In genomic region chr20:45971425-45971674, GRCh38 we compare ENCODE assay signal across 1 cellular context.
TF ChIP-seq lines count a peak whose summit lies in the region.

No MANE protein-coding gene starts in this region.

TF ChIP-seq in GM23338, 12 proteins besides CTCF, POLR2A, EP300 and RAD21 (continued from another document):
- TF ChIP-seq, protein P1, sequence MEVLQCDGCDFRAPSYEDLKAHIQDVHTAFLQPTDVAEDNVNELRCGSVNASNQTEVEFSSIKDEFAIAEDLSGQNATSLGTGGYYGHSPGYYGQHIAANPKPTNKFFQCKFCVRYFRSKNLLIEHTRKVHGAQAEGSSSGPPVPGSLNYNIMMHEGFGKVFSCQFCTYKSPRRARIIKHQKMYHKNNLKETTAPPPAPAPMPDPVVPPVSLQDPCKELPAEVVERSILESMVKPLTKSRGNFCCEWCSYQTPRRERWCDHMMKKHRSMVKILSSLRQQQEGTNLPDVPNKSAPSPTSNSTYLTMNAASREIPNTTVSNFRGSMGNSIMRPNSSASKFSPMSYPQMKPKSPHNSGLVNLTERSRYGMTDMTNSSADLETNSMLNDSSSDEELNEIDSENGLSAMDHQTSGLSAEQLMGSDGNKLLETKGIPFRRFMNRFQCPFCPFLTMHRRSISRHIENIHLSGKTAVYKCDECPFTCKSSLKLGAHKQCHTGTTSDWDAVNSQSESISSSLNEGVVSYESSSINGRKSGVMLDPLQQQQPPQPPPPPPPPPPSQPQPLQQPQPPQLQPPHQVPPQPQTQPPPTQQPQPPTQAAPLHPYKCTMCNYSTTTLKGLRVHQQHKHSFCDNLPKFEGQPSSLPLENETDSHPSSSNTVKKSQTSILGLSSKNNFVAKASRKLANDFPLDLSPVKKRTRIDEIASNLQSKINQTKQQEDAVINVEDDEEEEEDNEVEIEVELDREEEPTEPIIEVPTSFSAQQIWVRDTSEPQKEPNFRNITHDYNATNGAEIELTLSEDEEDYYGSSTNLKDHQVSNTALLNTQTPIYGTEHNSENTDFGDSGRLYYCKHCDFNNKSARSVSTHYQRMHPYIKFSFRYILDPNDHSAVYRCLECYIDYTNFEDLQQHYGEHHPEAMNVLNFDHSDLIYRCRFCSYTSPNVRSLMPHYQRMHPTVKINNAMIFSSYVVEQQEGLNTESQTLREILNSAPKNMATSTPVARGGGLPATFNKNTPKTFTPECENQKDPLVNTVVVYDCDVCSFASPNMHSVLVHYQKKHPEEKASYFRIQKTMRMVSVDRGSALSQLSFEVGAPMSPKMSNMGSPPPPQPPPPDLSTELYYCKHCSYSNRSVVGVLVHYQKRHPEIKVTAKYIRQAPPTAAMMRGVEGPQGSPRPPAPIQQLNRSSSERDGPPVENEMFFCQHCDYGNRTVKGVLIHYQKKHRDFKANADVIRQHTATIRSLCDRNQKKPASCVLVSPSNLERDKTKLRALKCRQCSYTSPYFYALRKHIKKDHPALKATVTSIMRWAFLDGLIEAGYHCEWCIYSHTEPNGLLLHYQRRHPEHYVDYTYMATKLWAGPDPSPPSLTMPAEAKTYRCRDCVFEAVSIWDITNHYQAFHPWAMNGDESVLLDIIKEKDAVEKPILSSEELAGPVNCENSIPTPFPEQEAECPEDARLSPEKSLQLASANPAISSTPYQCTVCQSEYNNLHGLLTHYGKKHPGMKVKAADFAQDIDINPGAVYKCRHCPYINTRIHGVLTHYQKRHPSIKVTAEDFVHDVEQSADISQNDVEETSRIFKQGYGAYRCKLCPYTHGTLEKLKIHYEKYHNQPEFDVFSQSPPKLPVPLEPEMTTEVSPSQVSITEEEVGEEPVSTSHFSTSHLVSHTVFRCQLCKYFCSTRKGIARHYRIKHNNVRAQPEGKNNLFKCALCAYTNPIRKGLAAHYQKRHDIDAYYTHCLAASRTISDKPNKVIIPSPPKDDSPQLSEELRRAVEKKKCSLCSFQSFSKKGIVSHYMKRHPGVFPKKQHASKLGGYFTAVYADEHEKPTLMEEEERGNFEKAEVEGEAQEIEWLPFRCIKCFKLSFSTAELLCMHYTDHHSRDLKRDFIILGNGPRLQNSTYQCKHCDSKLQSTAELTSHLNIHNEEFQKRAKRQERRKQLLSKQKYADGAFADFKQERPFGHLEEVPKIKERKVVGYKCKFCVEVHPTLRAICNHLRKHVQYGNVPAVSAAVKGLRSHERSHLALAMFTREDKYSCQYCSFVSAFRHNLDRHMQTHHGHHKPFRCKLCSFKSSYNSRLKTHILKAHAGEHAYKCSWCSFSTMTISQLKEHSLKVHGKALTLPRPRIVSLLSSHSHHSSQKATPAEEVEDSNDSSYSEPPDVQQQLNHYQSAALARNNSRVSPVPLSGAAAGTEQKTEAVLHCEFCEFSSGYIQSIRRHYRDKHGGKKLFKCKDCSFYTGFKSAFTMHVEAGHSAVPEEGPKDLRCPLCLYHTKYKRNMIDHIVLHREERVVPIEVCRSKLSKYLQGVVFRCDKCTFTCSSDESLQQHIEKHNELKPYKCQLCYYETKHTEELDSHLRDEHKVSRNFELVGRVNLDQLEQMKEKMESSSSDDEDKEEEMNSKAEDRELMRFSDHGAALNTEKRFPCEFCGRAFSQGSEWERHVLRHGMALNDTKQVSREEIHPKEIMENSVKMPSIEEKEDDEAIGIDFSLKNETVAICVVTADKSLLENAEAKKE (CRISPR knock-in tag; IDR thresholded peaks at IDR 0.05) = no peak
TF ChIP-seq in GM23338: peak in this region for 0.
